In genomic region chr20:5353624-5354496, GRCh38 we compare ENCODE assay signal across 14 cellular contexts. TPM values are rescaled to one million over a fixed set of nuclear protein-coding genes. Genes with fewer than 3 reads are reported as not detected.
A peak's percentile ranks its signal among the peaks of the same experiment; 100 is the strongest.
DNase-seq lines count a peak whose midpoint lies in the region; ATAC-seq, FAIRE-seq and TF ChIP-seq lines count a peak whose summit lies in the region.
"Had no signal": no experiment of that assay in that cellular context is flagged by ENCODE, and none has a peak within 500 bp of the region (broad histone marks: within the 10 kb centered on the region; RNA-seq: fewer than 3 reads in every experiment).

No MANE protein-coding gene starts in this region.

- peaks cover 18% of the 10 kb centered on the region for H3K4me1 ChIP-seq in A549
- peaks cover 18% of the 10 kb centered on the region for H3K4me1 ChIP-seq in GM23248 (ENCODE audit: insufficient read depth)
- H3K4me1 ChIP-seq in GM23338 (ENCODE audit: insufficient read depth) = no peaks in the 10 kb centered on the region

- H3K4me3 Mint-ChIP-seq in GM23338 = no peak overlapping the region
- H3K4me3 Mint-ChIP-seq: immature natural killer cell; T-helper 2 cell treated with Interferon-gamma antibody and Interleukin-4, amounts not matched to agents 5 μg/mL and 100 μg/mL, for 36 hours had no signal

- no peaks in the 10 kb centered on the region for H3K79me2 ChIP-seq in GM23248 (ENCODE audit: insufficient read depth)
- H3K79me2 ChIP-seq in GM23338 (replicated peaks; ENCODE audit: insufficient read depth) = no peaks in the 10 kb centered on the region

- DNase-seq in A549 (ENCODE audit: low read depth in 1 of 2, low spot score in 1 of 2) (peak; percentile 43 to 55), GM23248 (peak; percentile 87), fibroblast of villous mesenchyme (ENCODE audit: low read depth) (peak; percentile 52), NCI-H2081 (lab: John Stamatoyannopoulos, UW) (no peak), GM23338 (ENCODE audit: low spot score) (no peak), Ammon's horn (ENCODE audit: low spot score) (no peak)
- DNase-seq in activated effector memory CD4-positive, alpha-beta T cell treated with Interleukin-2 at 50 U/mL for 16 hours = no peak
- DNase-seq: effector CD4-positive, alpha-beta T cell; immature natural killer cell; NCI-H526 treated with DMSO at 0.1 percent for 48 hours had no signal

- H3K36me3 ChIP-seq in GM23248 (ENCODE audit: low read depth) (no peaks in the 10 kb centered on the region), GM23338 (ENCODE audit: insufficient read depth) (no peaks in the 10 kb centered on the region)

- ATAC-seq in A549 (peak; percentile 72 to 79), SK-N-SH treated with all-trans-retinoic acid at 6 μM for 48 hours (peak; percentile 56; the same call in 2 of the 3 replicates), GM23338 (no peak)

- no peaks in the 10 kb centered on the region for H3K27me3 ChIP-seq in GM23248 (replicated peaks; ENCODE audit: insufficient read depth)
- H3K27me3 ChIP-seq in GM23338 (ENCODE audit: insufficient read depth) = no peaks in the 10 kb centered on the region

- H3K4me1 Mint-ChIP-seq in GM23338 = no peaks in the 10 kb centered on the region; the same call in 2 of the 3 replicates
- H3K4me1 Mint-ChIP-seq: immature natural killer cell had no signal

- peak overlapping the region; percentile 55 to 61 for H3K27ac ChIP-seq in A549
- peak overlapping the region; percentile 47 for H3K27ac ChIP-seq in GM23248
- no peak overlapping the region for H3K27ac ChIP-seq in GM23338 (ENCODE audit: low read depth)
- H3K27ac ChIP-seq: KMS-11 had no signal

- H4K20me1 ChIP-seq in GM23248 (ENCODE audit: insufficient read depth) = no peaks in the 10 kb centered on the region
- no peaks in the 10 kb centered on the region for H4K20me1 ChIP-seq in GM23338 (replicated peaks; ENCODE audit: insufficient read depth)

- TF ChIP-seq CTCF in A549 (IDR thresholded peaks at IDR 0.05) (no peak), fibroblast of villous mesenchyme (IDR thresholded peaks at IDR 0.05; ENCODE audit: insufficient read depth, low read depth, low read length) (no peak), GM23338 (conservative IDR thresholded peaks at IDR 0.05; ENCODE audit: low read depth in 2 of 2) (no peak)

- in situ Hi-C loops in GM23248 (cut with MboI) = no loop called here

- H3K9me3 ChIP-seq in A549 (no peaks in the 10 kb centered on the region), GM23248 (ENCODE audit: low read depth) (no peaks in the 10 kb centered on the region)

- peaks cover 6% of the 10 kb centered on the region; the same call in 2 of the 3 replicates for H3K9me3 Mint-ChIP-seq in GM23338

- H3F3A ChIP-seq in GM23248 (ENCODE audit: insufficient read depth) = peaks cover 16% of the 10 kb centered on the region
- H3F3A ChIP-seq in GM23338 (replicated peaks; ENCODE audit: low read depth) = no peaks in the 10 kb centered on the region

- peaks cover 3% of the 10 kb centered on the region; the same call in 1 of the 3 replicates for H3K36me3 Mint-ChIP-seq in GM23338 (ENCODE audit: low read depth)
- H3K36me3 Mint-ChIP-seq: immature natural killer cell had no signal

- H3K4me3 ChIP-seq in A549 (no peak overlapping the region), GM23248 (no peak overlapping the region), fibroblast of villous mesenchyme (ENCODE audit: low read depth, low read length) (no peak overlapping the region), GM23338 (no peak overlapping the region)

- no peak overlapping the region for H3K9ac ChIP-seq in GM23248
- H3K9ac ChIP-seq: KMS-11 had no signal

- TF ChIP-seq RAD21 in A549 (conservative IDR thresholded peaks at IDR 0.05 in 1 of 2, IDR thresholded peaks at IDR 0.05 in 1 of 2) = no peak

- CTCF ChIA-PET in A549 (lab: Yijun Ruan, JAX) = interaction anchor here (0.5 kb wide), 1 partner anchor 163 kb away, joined by 3 read pairs; no protein-coding TSS in a partner anchor

- no peak overlapping the region for H3K27ac Mint-ChIP-seq in GM23338
- H3K27ac Mint-ChIP-seq: immature natural killer cell; T-helper 2 cell treated with Interferon-gamma antibody and Interleukin-4, amounts not matched to agents 5 μg/mL and 100 μg/mL, for 36 hours had no signal

- H3K9me2 ChIP-seq in GM23248 (ENCODE audit: insufficient read depth) (no peaks in the 10 kb centered on the region), GM23338 (ENCODE audit: insufficient read depth) (0 out of 2 replicates have a peak, but pooled peaks cover 3% of the 10 kb centered on the region)

- TF ChIP-seq POLR2A in A549 (IDR thresholded peaks at IDR 0.05; ENCODE audit: low read length) = no peak

- TF ChIP-seq EP300 in A549 (IDR thresholded peaks at IDR 0.05) = no peak

- peak overlapping the region; percentile 56 for H3K4me2 ChIP-seq in A549
- H3K4me2 ChIP-seq in GM23248 (ENCODE audit: unreplicated experiment) = peak overlapping the region; percentile 7
- H3K4me2 ChIP-seq in GM23338 = no peak overlapping the region
- H3K4me2 ChIP-seq: KMS-11 had no signal

- 41% methylated on average over 4 of the region's 4 CpGs for WGBS in A549 (ENCODE audit: missing lambda C conversion rate)
- WGBS in GM23248 (ENCODE audit: low coverage in 1 of 2, low lambda C conversion rate in 2 of 2, missing lambda C conversion rate in 2 of 2), 2 experiments = 40 to 62% methylated on average over 4 of the region's 4 CpGs

- peak; percentile 46 for FAIRE-seq in A549 (lab: Jason Lieb, UNC)

- peaks cover 1% of the 10 kb centered on the region for H3K27me3 Mint-ChIP-seq in GM23338 (ENCODE audit: insufficient read depth, low read depth, poor library complexity)

- H2AFZ ChIP-seq in GM23248 = no peak overlapping the region
- no peak overlapping the region; the same call in 1 of the 2 replicates for H2AFZ ChIP-seq in GM23338

- POLR2A ChIA-PET in A549 (lab: Yijun Ruan, JAX) = no interaction called here

TF ChIP-seq in A549, 52 proteins besides CTCF, POLR2A, EP300 and RAD21 (continues in another document):
- TF ChIP-seq, protein P1, sequence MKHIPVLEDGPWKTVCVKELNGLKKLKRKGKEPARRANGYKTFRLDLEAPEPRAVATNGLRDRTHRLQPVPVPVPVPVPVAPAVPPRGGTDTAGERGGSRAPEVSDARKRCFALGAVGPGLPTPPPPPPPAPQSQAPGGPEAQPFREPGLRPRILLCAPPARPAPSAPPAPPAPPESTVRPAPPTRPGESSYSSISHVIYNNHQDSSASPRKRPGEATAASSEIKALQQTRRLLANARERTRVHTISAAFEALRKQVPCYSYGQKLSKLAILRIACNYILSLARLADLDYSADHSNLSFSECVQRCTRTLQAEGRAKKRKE (CRISPR knock-in tag; IDR thresholded peaks at IDR 0.05; ENCODE audit: low read depth) = no peak
- TF ChIP-seq MAFK (IDR thresholded peaks at IDR 0.05; ENCODE audit: partially characterized antibody) = peak; percentile 74
- TF ChIP-seq, protein P2, sequence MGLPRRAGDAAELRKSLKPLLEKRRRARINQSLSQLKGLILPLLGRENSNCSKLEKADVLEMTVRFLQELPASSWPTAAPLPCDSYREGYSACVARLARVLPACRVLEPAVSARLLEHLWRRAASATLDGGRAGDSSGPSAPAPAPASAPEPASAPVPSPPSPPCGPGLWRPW (IDR thresholded peaks at IDR 0.05) = no peak

TF ChIP-seq in SK-N-SH treated with all-trans-retinoic acid at 6 μM for 48 hours, 23 proteins besides CTCF, POLR2A, EP300 and RAD21 (continues in another document):
- TF ChIP-seq CSRNP3 (CRISPR knock-in tag; IDR thresholded peaks at IDR 0.05) = no peak
- TF ChIP-seq ARNTL (CRISPR knock-in tag; IDR thresholded peaks at IDR 0.05; ENCODE audit: borderline replicate concordance, low read depth) = no peak
- TF ChIP-seq ZFP30 (CRISPR knock-in tag; IDR thresholded peaks at IDR 0.05) = no peak

TF ChIP-seq in GM23338, 12 proteins besides CTCF, POLR2A, EP300 and RAD21 (continues in another document):
- TF ChIP-seq POLR2AphosphoS5 (IDR thresholded peaks at IDR 0.05; ENCODE audit: low read depth) (no peak), ZNF114 (CRISPR knock-in tag; IDR thresholded peaks at IDR 0.05) (no peak), NANOG (IDR thresholded peaks at IDR 0.05; ENCODE audit: borderline replicate concordance) (no peak), JUNB (IDR thresholded peaks at IDR 0.05; ENCODE audit: unreplicated experiment) (no peak), CREB1 (CRISPR knock-in tag; IDR thresholded peaks at IDR 0.05; ENCODE audit: low read depth) (no peak)
- TF ChIP-seq, protein P3, sequence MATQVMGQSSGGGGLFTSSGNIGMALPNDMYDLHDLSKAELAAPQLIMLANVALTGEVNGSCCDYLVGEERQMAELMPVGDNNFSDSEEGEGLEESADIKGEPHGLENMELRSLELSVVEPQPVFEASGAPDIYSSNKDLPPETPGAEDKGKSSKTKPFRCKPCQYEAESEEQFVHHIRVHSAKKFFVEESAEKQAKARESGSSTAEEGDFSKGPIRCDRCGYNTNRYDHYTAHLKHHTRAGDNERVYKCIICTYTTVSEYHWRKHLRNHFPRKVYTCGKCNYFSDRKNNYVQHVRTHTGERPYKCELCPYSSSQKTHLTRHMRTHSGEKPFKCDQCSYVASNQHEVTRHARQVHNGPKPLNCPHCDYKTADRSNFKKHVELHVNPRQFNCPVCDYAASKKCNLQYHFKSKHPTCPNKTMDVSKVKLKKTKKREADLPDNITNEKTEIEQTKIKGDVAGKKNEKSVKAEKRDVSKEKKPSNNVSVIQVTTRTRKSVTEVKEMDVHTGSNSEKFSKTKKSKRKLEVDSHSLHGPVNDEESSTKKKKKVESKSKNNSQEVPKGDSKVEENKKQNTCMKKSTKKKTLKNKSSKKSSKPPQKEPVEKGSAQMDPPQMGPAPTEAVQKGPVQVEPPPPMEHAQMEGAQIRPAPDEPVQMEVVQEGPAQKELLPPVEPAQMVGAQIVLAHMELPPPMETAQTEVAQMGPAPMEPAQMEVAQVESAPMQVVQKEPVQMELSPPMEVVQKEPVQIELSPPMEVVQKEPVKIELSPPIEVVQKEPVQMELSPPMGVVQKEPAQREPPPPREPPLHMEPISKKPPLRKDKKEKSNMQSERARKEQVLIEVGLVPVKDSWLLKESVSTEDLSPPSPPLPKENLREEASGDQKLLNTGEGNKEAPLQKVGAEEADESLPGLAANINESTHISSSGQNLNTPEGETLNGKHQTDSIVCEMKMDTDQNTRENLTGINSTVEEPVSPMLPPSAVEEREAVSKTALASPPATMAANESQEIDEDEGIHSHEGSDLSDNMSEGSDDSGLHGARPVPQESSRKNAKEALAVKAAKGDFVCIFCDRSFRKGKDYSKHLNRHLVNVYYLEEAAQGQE (IDR thresholded peaks at IDR 0.05; ENCODE audit: unreplicated experiment) = no peak

RNA-seq across cellular contexts. Expression of gene PROKR2, which starts 37.1 kb away (rescaled TPM):
- polyA plus RNA-seq in A549 (2011; rRNA removed) = not detected in 2 replicates
- polyA plus RNA-seq in A549 (2012; cell fraction: cytosol; rRNA removed) = not detected in 2 replicates
- polyA plus RNA-seq in A549 (2012; cell fraction: nucleus; rRNA removed) = 0.04 TPM in 1 of 2 replicates, not detected in the other
- not detected in 3 replicates for polyA plus RNA-seq in A549 (2017; fragmentation: RNase III; extraction: RNeasy Plus Mini Kit Qiagen cat#74134 plus additional on column Dnase treatment)
- polyA minus RNA-seq in A549 (2011; rRNA and poly(A)+ RNA removed) = not detected in 2 replicates
- not detected in 2 replicates for total RNA-seq in GM23248 (2014; rRNA removed; shearing (Covaris generic))
- not detected in 2 replicates for polyA plus RNA-seq in GM23248 (2016; fragmentation: Nextera tagmentation; extraction: Ambion mirVana)
- total RNA-seq in fibroblast of villous mesenchyme = not detected in 2 replicates
- 2.1 and 5.9 TPM in 2 replicates for total RNA-seq in GM23338 (2014; rRNA removed; shearing (Covaris generic))
- 1.8 and 1.9 TPM in 2 replicates for polyA plus RNA-seq in GM23338 (2016; fragmentation: Nextera tagmentation; extraction: Ambion mirVana)
- polyA plus RNA-seq: immature natural killer cell, neural cell had no signal

Comparison
In these comparisons a context has a peak if more than half of its experiments do, and no peak if none do; other contexts are left out.
1. DNase-seq: peak in A549 (2 of 2), GM23248 (single experiment) and fibroblast of villous mesenchyme (single experiment); none in NCI-H2081 (0 of 2), GM23338 (single experiment), Ammon's horn (single experiment) and activated effector memory CD4-positive, alpha-beta T cell treated with Interleukin-2 at 50 U/mL for 16 hours (single experiment).